1 cellular context compared by ENCODE assay signal in the genomic region with DNA sequence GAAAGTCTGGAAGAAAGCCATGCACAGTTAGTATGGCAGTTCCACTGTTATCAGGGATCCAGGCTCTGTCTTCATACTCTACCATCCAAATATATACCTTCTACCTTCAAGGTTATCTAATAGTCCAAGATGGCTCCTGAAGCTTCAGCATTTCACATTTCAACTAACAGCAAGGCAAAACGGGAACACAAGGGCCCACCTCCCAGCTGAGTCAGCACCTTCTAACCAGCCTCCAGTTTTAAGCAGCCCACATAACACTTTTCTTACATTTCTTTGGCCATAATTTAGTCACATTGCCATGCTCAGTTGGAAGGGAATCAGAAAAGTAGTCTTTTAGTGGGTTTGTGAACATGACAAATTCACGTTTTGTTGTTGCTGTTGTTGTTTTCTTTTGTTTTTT.
TF ChIP-seq lines count a peak whose summit lies in the region.

No MANE protein-coding gene starts in this region.

TF ChIP-seq in GM23338, 12 proteins besides CTCF, POLR2A, EP300 and RAD21 (continued from another document):
- TF ChIP-seq ZNF114 (CRISPR knock-in tag; IDR thresholded peaks at IDR 0.05) (no peak), STAT1 (IDR thresholded peaks at IDR 0.05; ENCODE audit: unreplicated experiment) (no peak), EZH2 (IDR thresholded peaks at IDR 0.05; ENCODE audit: low read depth, unreplicated experiment) (no peak)
